Comparison of ENCODE assay signal across 9 cellular contexts in the genomic region with DNA sequence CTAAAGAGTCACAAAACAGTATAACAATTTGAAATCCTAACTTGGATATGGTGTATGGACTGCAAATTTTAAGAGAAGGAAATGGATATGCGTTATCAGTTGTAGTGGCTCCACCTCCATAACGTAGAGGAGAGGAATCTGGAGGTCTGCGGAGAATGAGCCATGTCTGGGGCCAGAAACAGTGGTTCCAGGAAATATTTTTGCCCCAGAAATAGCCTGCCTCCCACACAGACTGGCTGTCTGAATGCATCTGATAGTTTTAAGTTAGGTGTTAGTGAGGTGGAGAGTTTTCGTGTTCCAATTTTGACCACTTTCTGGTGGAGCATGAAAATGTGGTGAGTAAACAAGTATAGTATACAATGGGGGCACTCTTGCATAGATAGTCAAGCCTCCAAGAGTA. TPM values are rescaled to one million over a fixed set of nuclear protein-coding genes. Genes with fewer than 3 reads are reported as not detected.
A peak's percentile ranks its signal among the peaks of the same experiment; 100 is the strongest.
DNase-seq lines count a peak whose midpoint lies in the region; ATAC-seq and TF ChIP-seq lines count a peak whose summit lies in the region.
"Had no signal": no experiment of that assay in that cellular context is flagged by ENCODE, and none has a peak within 500 bp of the region (broad histone marks: within the 10 kb centered on the region; RNA-seq: fewer than 3 reads in every experiment).

No MANE protein-coding gene starts in this region.

- no peaks in the 10 kb centered on the region for H3K36me3 Mint-ChIP-seq in endodermal cell (ENCODE audit: low read depth)

- H2AFZ ChIP-seq in PC-9, result no peak overlapping the region

- no peaks in the 10 kb centered on the region for H4K20me1 ChIP-seq in PC-9 (ENCODE audit: insufficient read depth)

- peak overlapping the region; percentile 97 for H3K4me2 ChIP-seq in PC-9

- no peak overlapping the region for H3K9ac ChIP-seq in endodermal cell (ENCODE audit: extremely low read depth, low read length, poor library complexity, severe bottlenecking)

- H3K27me3 ChIP-seq in heart right ventricle, result no peaks in the 10 kb centered on the region
- H3K27me3 ChIP-seq in PC-9 (ENCODE audit: insufficient read depth, low read depth), result no peaks in the 10 kb centered on the region
- H3K27me3 ChIP-seq in endodermal cell (ENCODE audit: control insufficient read depth, insufficient read depth, low read length, poor library complexity, severe bottlenecking), result no peaks in the 10 kb centered on the region
- H3K27me3 ChIP-seq in suprapubic skin, result no peaks in the 10 kb centered on the region

- no peak for TF ChIP-seq EP300 in suprapubic skin (IDR thresholded peaks at IDR 0.05)

- peak overlapping the region; percentile 97 for H3K4me3 Mint-ChIP-seq in endodermal cell

- H3K79me2 ChIP-seq in PC-9 (ENCODE audit: low read depth), result peaks cover 58% of the 10 kb centered on the region

- 45 to 50% methylated on average over 4 of the region's 4 CpGs for WGBS in heart right ventricle, 2 donors
- WGBS in endodermal cell (ENCODE audit: insufficient coverage in 1 of 2, insufficient read length in 1 of 2), 2 experiments, result 77 to 87% methylated on average over 3 to 4 of the region's 4 CpGs
- WGBS in suprapubic skin, result 58% methylated on average over 4 of the region's 4 CpGs

- POLR2A ChIA-PET in PC-9 (lab: Charles Lee; ENCODE audit: unreplicated experiment), result no interaction called here

- CTCF ChIA-PET in PC-9 (lab: Charles Lee), result no interaction called here

- peaks cover 20% of the 10 kb centered on the region for H3K4me1 Mint-ChIP-seq in endodermal cell

- DNase-seq in heart right ventricle (no peak), cardiac septum (ENCODE audit: low spot score) (no peak), PC-9 (no peak), endodermal cell (no peak), suprapubic skin (ENCODE audit: low spot score in 2 of 2) (no peak), occipital lobe (lab: John Stamatoyannopoulos, UW) (no peak), mucosa of gallbladder (ENCODE audit: low spot score) (no peak)
- DNase-seq: posterior cingulate gyrus had no signal

- no peak for TF ChIP-seq POLR2A in suprapubic skin (IDR thresholded peaks at IDR 0.05)

- ATAC-seq in heart right ventricle (no peak), HG02970 (IDR thresholded peaks at IDR 0.05; ENCODE audit: low FRiP score, unreplicated experiment) (no peak)

- peaks cover 0 to 3% (median 0%) of the 10 kb centered on the region in 11 donors for H3K9me3 ChIP-seq in heart right ventricle
- H3K9me3 ChIP-seq in PC-9 (ENCODE audit: insufficient read depth, low read depth), result no peaks in the 10 kb centered on the region
- no peaks in the 10 kb centered on the region for H3K9me3 ChIP-seq in endodermal cell (ENCODE audit: control insufficient read depth, low read length)
- no peaks in the 10 kb centered on the region for H3K9me3 ChIP-seq in suprapubic skin

- no peaks in the 10 kb centered on the region for H3F3A ChIP-seq in PC-9 (ENCODE audit: insufficient read depth, low read depth)

- no peaks in the 10 kb centered on the region for H3K9me2 ChIP-seq in PC-9 (ENCODE audit: insufficient read depth)

- TF ChIP-seq CTCF in heart right ventricle (IDR thresholded peaks at IDR 0.05), result no peak
- TF ChIP-seq CTCF in PC-9 (conservative IDR thresholded peaks at IDR 0.05), result no peak
- TF ChIP-seq CTCF in endodermal cell (conservative IDR thresholded peaks at IDR 0.05), result no peak
- no peak for TF ChIP-seq CTCF in suprapubic skin (IDR thresholded peaks at IDR 0.05)

- H3K36me3 ChIP-seq in heart right ventricle, result peaks cover 0 to 12% (median 0%) of the 10 kb centered on the region in 9 donors
- no peaks in the 10 kb centered on the region for H3K36me3 ChIP-seq in PC-9 (ENCODE audit: low read depth)
- no peaks in the 10 kb centered on the region for H3K36me3 ChIP-seq in endodermal cell (ENCODE audit: control insufficient read depth, insufficient read depth, low read length)
- peaks cover 1% of the 10 kb centered on the region for H3K36me3 ChIP-seq in suprapubic skin

- intact Hi-C loops in heart right ventricle (cut with DNase I), result loop anchor here in 1 of 10 donors (10.0 kb wide), 1 partner anchor 105 kb away; no protein-coding TSS in a partner anchor
- intact Hi-C loops in cardiac septum (cut with DNase I), result no loop called here
- intact Hi-C loops in PC-9 (cut with micrococcal nuclease; ENCODE audit: unreplicated experiment), result no loop called here

- BruUV-seq in PC-9 (replicated peaks; lab: Mats Ljungman, UMichigan), result TSS peak; percentile 35

- H3K9me3 Mint-ChIP-seq in endodermal cell, result no peaks in the 10 kb centered on the region

- peak overlapping the region in 7 of 10 donors; percentile 81 to 95 (median 90) for H3K4me3 ChIP-seq in heart right ventricle
- peak overlapping the region; percentile 96 for H3K4me3 ChIP-seq in PC-9
- H3K4me3 ChIP-seq in endodermal cell (ENCODE audit: low read length), result peak overlapping the region; percentile 88
- peak overlapping the region; percentile 92 for H3K4me3 ChIP-seq in suprapubic skin

- H3K27ac ChIP-seq in heart right ventricle (peak overlapping the region in 6 of 10 donors; percentile 6 to 91 (median 85)), PC-9 (no peak overlapping the region), endodermal cell (ENCODE audit: low read depth, low read length) (no peak overlapping the region), suprapubic skin (no peak overlapping the region)

- H3K27me3 Mint-ChIP-seq in endodermal cell (ENCODE audit: insufficient read depth), result no peaks in the 10 kb centered on the region

- no peak overlapping the region for H3K27ac Mint-ChIP-seq in endodermal cell

- H3K4me1 ChIP-seq in heart right ventricle (peaks cover 7 to 65% (median 38%) of the 10 kb centered on the region in 9 donors), PC-9 (replicated peaks; ENCODE audit: insufficient read depth) (peaks cover 26% of the 10 kb centered on the region), endodermal cell (ENCODE audit: control insufficient read depth, insufficient read depth, low read length) (peaks cover 8% of the 10 kb centered on the region), suprapubic skin (peaks cover 27% of the 10 kb centered on the region)

RNA-seq across cellular contexts. Expression of a gene that starts 1.6 kb away (rescaled TPM):
- total RNA-seq in heart right ventricle (10 to 100 TPM; 13.6 to 29.1 (median 25.6) TPM), cardiac septum (12.5 TPM), PC-9 (2021) (36.4 and 52.0 TPM in 2 replicates), endodermal cell (10 to 100 TPM; 15.4 to 20.6 TPM), suprapubic skin (10 to 100 TPM in 3 of 4 donors, 1 to 10 TPM in 1; 9.6 to 33.7 (median 15.7) TPM), occipital lobe (46.0 TPM), mucosa of gallbladder (11.3 TPM)
- 10 to 100 TPM; 12.8 to 13.5 TPM for polyA plus RNA-seq in heart right ventricle
- polyA plus RNA-seq in endodermal cell (2013, experiment 1 of 2), result 25.1 TPM
- polyA plus RNA-seq in endodermal cell (2013, experiment 2 of 2), result 23.5 TPM

RNA-seq across cellular contexts. Expression of a gene that starts 1.9 kb away (rescaled TPM):
- total RNA-seq in heart right ventricle (1 to 10 TPM; 4.7 to 9.9 (median 7.1) TPM), cardiac septum (6.4 TPM), PC-9 (2021) (19.5 and 29.1 TPM in 2 replicates), endodermal cell (10 to 100 TPM; 20.0 to 32.2 TPM), suprapubic skin (10 to 100 TPM in 2 of 4 donors, 1 to 10 TPM in 2; 8.3 to 13.5 (median 10.8) TPM), occipital lobe (17.6 TPM), mucosa of gallbladder (12.2 TPM)
- polyA plus RNA-seq in heart right ventricle, result 10 to 100 TPM; 13.6 to 15.6 TPM
- 37.9 TPM for polyA plus RNA-seq in endodermal cell (2013, experiment 1 of 2)
- polyA plus RNA-seq in endodermal cell (2013, experiment 2 of 2), result 34.9 TPM

Comparison
In these comparisons a context has a peak if more than half of its experiments do, and no peak if none do; other contexts are left out.
1. H3K27ac ChIP-seq: peak in heart right ventricle (6 of 10); none in PC-9 (single experiment), endodermal cell (single experiment) and suprapubic skin (single experiment).
2. Peak in every context shown above with its lines, with median percentiles within 50 percentile points of each other: H3K4me3 ChIP-seq.